Comparison of ENCODE assay signal across 1 cellular context in the genomic region with DNA sequence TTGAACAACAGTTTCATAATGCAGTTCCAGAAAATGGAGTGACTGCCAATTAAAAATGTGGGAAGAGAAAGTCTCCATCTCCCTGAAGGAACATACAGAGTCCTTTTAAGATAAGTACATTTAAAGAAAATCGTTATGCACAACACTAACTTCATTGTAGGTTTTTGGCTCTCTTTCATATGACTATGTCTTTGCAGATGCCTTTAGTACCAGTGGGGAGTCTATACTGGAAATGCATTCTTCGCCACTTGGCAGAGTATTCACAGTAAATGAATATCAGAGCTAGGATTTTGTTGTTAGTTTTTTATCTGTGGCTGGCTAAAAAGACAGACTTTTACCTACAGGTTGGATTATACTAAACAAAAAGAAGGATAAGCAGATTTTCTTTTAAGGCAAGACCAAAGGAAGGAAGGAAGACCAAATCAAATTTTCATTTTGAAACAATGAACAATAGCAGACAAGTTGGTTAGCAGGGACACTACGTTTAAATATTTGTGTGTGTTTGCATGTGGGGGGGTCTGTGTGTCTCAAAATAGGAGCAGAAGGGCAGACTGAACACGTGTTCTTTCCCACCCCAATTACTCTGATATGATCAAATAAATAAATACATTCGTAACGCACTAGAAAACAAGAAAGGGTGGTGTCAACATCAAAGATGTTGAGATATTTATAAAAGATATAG.
TF ChIP-seq lines count a peak whose summit lies in the region.

No MANE protein-coding gene starts in this region.

TF ChIP-seq in GM23338, 12 proteins besides CTCF, POLR2A, EP300 and RAD21 (continued from another document):
- TF ChIP-seq, protein P1, sequence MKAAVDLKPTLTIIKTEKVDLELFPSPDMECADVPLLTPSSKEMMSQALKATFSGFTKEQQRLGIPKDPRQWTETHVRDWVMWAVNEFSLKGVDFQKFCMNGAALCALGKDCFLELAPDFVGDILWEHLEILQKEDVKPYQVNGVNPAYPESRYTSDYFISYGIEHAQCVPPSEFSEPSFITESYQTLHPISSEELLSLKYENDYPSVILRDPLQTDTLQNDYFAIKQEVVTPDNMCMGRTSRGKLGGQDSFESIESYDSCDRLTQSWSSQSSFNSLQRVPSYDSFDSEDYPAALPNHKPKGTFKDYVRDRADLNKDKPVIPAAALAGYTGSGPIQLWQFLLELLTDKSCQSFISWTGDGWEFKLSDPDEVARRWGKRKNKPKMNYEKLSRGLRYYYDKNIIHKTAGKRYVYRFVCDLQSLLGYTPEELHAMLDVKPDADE (IDR thresholded peaks at IDR 0.05) = no peak
- no peak for TF ChIP-seq POLR2AphosphoS5 (IDR thresholded peaks at IDR 0.05; ENCODE audit: low read depth)
